Comparison of ENCODE assay signal across 16 cellular contexts in genomic region chr1:106879538-106879937, GRCh38.
DNase-seq lines count a peak whose midpoint lies in the region; ATAC-seq and TF ChIP-seq lines count a peak whose summit lies in the region.
"Had no signal": no experiment of that assay in that cellular context is flagged by ENCODE, and none has a peak within 500 bp of the region (broad histone marks: within the 10 kb centered on the region; RNA-seq: fewer than 3 reads in every experiment).

No MANE protein-coding gene starts in this region.

- peak overlapping the region; percentile 55 for H2AFZ ChIP-seq in neural progenitor cell (replicated peaks)

- H3K27me3 Mint-ChIP-seq in neural progenitor cell (ENCODE audit: insufficient read depth, low read depth): peaks cover 4% of the 10 kb centered on the region
- H3K27me3 Mint-ChIP-seq: progenitor cell of endocrine pancreas; stimulated activated naive CD8-positive, alpha-beta T cell treated with anti-CD3 and anti-CD28 coated beads, Interleukin-15, Interleukin-2, amounts not matched to agents 100 ng/mL and 50 ng/mL, for 24 hours had no signal

- no peaks in the 10 kb centered on the region for H3K36me3 ChIP-seq in neural progenitor cell
- H3K36me3 ChIP-seq: BLaER1 treated with 17β-estradiol and CSF1 and Interleukin-3, amounts not matched to agents 10 nM and 100 nM had no signal

- no peaks in the 10 kb centered on the region for H3K36me3 Mint-ChIP-seq in neural progenitor cell

- no peaks in the 10 kb centered on the region for H3K79me2 ChIP-seq in neural progenitor cell (ENCODE audit: low read depth)

- H3K4me1 ChIP-seq in neural progenitor cell: no peaks in the 10 kb centered on the region

- ATAC-seq in esophagus mucosa (peak; percentile 56), HG02840 (IDR thresholded peaks at IDR 0.05; ENCODE audit: low FRiP score, unreplicated experiment) (no peak), HG03159 (IDR thresholded peaks at IDR 0.05; ENCODE audit: unreplicated experiment) (no peak), HG02610 (IDR thresholded peaks at IDR 0.05; ENCODE audit: unreplicated experiment) (no peak)
- ATAC-seq: K562 had no signal

- no peaks in the 10 kb centered on the region for H3K9me3 Mint-ChIP-seq in neural progenitor cell
- H3K9me3 Mint-ChIP-seq: stimulated activated naive CD8-positive, alpha-beta T cell treated with anti-CD3 and anti-CD28 coated beads, Interleukin-15, Interleukin-2, amounts not matched to agents 100 ng/mL and 50 ng/mL, for 24 hours had no signal

- H3K4me2 ChIP-seq in neural progenitor cell: no peak overlapping the region
- H3K4me2 ChIP-seq: BLaER1 treated with 17β-estradiol and CSF1 and Interleukin-3, amounts not matched to agents 10 nM and 100 nM had no signal

- H3K27me3 ChIP-seq in neural progenitor cell: no peaks in the 10 kb centered on the region
- H3K27me3 ChIP-seq: BLaER1 treated with 17β-estradiol and CSF1 and Interleukin-3, amounts not matched to agents 10 nM and 100 nM had no signal

- DNase-seq in HT-29 (ENCODE audit: low spot score): peak; percentile 35
- DNase-seq in neural progenitor cell (ENCODE audit: low spot score): peak; percentile 6
- no peak for DNase-seq in T-helper 2 cell
- DNase-seq: GF-D8; NCI-H2081 treated with DMSO at 0.1 percent for 48 hours; stimulated activated CD4-positive, alpha-beta T cell treated with anti-CD3 and anti-CD28 coated beads, Interleukin-4, amount 100 ng/mL, for 4 hours; T1000 had no signal

- no peak overlapping the region for H3K27ac Mint-ChIP-seq in neural progenitor cell
- H3K27ac Mint-ChIP-seq: progenitor cell of endocrine pancreas; stimulated activated naive CD8-positive, alpha-beta T cell treated with anti-CD3 and anti-CD28 coated beads, Interleukin-15, Interleukin-2, amounts not matched to agents 100 ng/mL and 50 ng/mL, for 24 hours had no signal

- no peaks in the 10 kb centered on the region for H3F3A ChIP-seq in neural progenitor cell (ENCODE audit: low read depth)

- H3K4me3 ChIP-seq in neural progenitor cell: no peak overlapping the region
- H3K4me3 ChIP-seq: BLaER1 treated with 17β-estradiol and CSF1 and Interleukin-3, amounts not matched to agents 10 nM and 100 nM; K562 had no signal

- no peaks in the 10 kb centered on the region for H3K4me1 Mint-ChIP-seq in neural progenitor cell

- H3K4me3 Mint-ChIP-seq in neural progenitor cell: no peak overlapping the region
- H3K4me3 Mint-ChIP-seq: stimulated activated naive CD8-positive, alpha-beta T cell treated with anti-CD3 and anti-CD28 coated beads, Interleukin-15, Interleukin-2, amounts not matched to agents 100 ng/mL and 50 ng/mL, for 24 hours had no signal

- TF ChIP-seq CTCF in C4-2B (conservative IDR thresholded peaks at IDR 0.05): no peak
- no peak for TF ChIP-seq CTCF in neural progenitor cell (IDR thresholded peaks at IDR 0.05)

- no peaks in the 10 kb centered on the region for H4K20me1 ChIP-seq in neural progenitor cell (ENCODE audit: low read depth)
- H4K20me1 ChIP-seq: BLaER1 treated with 17β-estradiol and CSF1 and Interleukin-3, amounts not matched to agents 10 nM and 100 nM had no signal

- H3K9me3 ChIP-seq in neural progenitor cell (ENCODE audit: low read depth): no peaks in the 10 kb centered on the region
- H3K9me3 ChIP-seq: BLaER1 treated with 17β-estradiol and CSF1 and Interleukin-3, amounts not matched to agents 10 nM and 100 nM had no signal

- peak overlapping the region; percentile 45 for H3K27ac ChIP-seq in C4-2B
- H3K27ac ChIP-seq in neural progenitor cell: no peak overlapping the region
- H3K27ac ChIP-seq: BLaER1 treated with 17β-estradiol and CSF1 and Interleukin-3, amounts not matched to agents 10 nM and 100 nM had no signal

- no peak overlapping the region for H3K9ac ChIP-seq in neural progenitor cell
- H3K9ac ChIP-seq: BLaER1 treated with 17β-estradiol and CSF1 and Interleukin-3, amounts not matched to agents 10 nM and 100 nM had no signal

Comparison
In these comparisons a context has a peak if more than half of its experiments do, and no peak if none do; other contexts are left out.
1. DNase-seq: peak in HT-29 (single experiment) and neural progenitor cell (single experiment); none in T-helper 2 cell (0 of 5).